Comparison of ENCODE assay signal across 8 cellular contexts in genomic region chr18:80034852-80035406, GRCh38. TPM values are rescaled to one million over a fixed set of nuclear protein-coding genes. Genes with fewer than 3 reads are reported as not detected.
A peak's percentile ranks its signal among the peaks of the same experiment; 100 is the strongest.
DNase-seq lines count a peak whose midpoint lies in the region; ATAC-seq lines count a peak whose summit lies in the region.

No MANE protein-coding gene starts in this region.

- CTCF ChIA-PET in activated CD4-positive, alpha-beta T cell treated with anti-CD3 and anti-CD28 coated beads for 36 hours (lab: Charles Lee): interaction anchor here (0.7 to 1.6 kb wide), 5 partner anchors 38 to 74 kb away, joined by 3 to 7 read pairs (median 3); partner anchors contain the start of gene ADNP2

- H3K27ac ChIP-seq in substantia nigra (ENCODE audit: low read depth, low read length, poor library complexity, severe bottlenecking): peak overlapping the region; percentile 64

- peaks cover 21% of the 10 kb centered on the region for H3K4me1 Mint-ChIP-seq in activated CD4-positive, alpha-beta T cell treated with anti-CD3 and anti-CD28 coated beads for 36 hours
- peaks cover 28% of the 10 kb centered on the region for H3K4me1 Mint-ChIP-seq in activated T-helper 2 cell treated with anti-CD3 and anti-CD28 coated beads, Interferon-gamma antibody, Interleukin-2, Interleukin-4, amounts not matched to agents 10 μg/mL and 5 μg/mL and 100 μg/mL, durations not matched to agents 14 hours and 24 hours and 36 hours (ENCODE audit: low read depth)
- peaks cover 22 to 25% of the 10 kb centered on the region in 2 donors for H3K4me1 Mint-ChIP-seq in immature natural killer cell

- H3K9me3 Mint-ChIP-seq in activated CD4-positive, alpha-beta T cell treated with anti-CD3 and anti-CD28 coated beads for 36 hours (ENCODE audit: low read depth): no peaks in the 10 kb centered on the region
- H3K9me3 Mint-ChIP-seq in activated T-helper 2 cell treated with anti-CD3 and anti-CD28 coated beads, Interferon-gamma antibody, Interleukin-2, Interleukin-4, amounts not matched to agents 10 μg/mL and 5 μg/mL and 100 μg/mL, durations not matched to agents 14 hours and 24 hours and 36 hours: no peaks in the 10 kb centered on the region
- H3K9me3 Mint-ChIP-seq in immature natural killer cell: peaks cover 0 to 2% (median 0%) of the 10 kb centered on the region in 6 donors

- intact Hi-C loops in activated CD4-positive, alpha-beta T cell treated with anti-CD3 and anti-CD28 coated beads for 36 hours (cut with DNase I, micrococcal nuclease): loop anchor here (1.0 to 5.0 kb wide), 12 partner anchors 47 to 968 kb away; partner anchors contain the start of genes ATP9B (in 2 of the 2), SLC66A2 (in 2 of the 2), ADNP2 (in 1 of the 2) and CTDP1 (in 1 of the 2)
- intact Hi-C loops in activated T-helper 2 cell treated with anti-CD3 and anti-CD28 coated beads, Interferon-gamma antibody, Interleukin-2, Interleukin-4, amounts not matched to agents 10 μg/mL and 5 μg/mL and 100 μg/mL, durations not matched to agents 14 hours and 24 hours and 36 hours (cut with micrococcal nuclease): loop anchor here (1.0 to 5.0 kb wide), 3 partner anchors 73 to 638 kb away; partner anchors contain the start of genes CTDP1 and NFATC1

- ATAC-seq in activated CD4-positive, alpha-beta T cell treated with anti-CD3 and anti-CD28 coated beads for 36 hours: no peak

- no peaks in the 10 kb centered on the region for H3K27me3 Mint-ChIP-seq in activated CD4-positive, alpha-beta T cell treated with anti-CD3 and anti-CD28 coated beads for 36 hours
- no peaks in the 10 kb centered on the region for H3K27me3 Mint-ChIP-seq in activated T-helper 2 cell treated with anti-CD3 and anti-CD28 coated beads, Interferon-gamma antibody, Interleukin-2, Interleukin-4, amounts not matched to agents 10 μg/mL and 5 μg/mL and 100 μg/mL, durations not matched to agents 14 hours and 24 hours and 36 hours (ENCODE audit: low read depth)
- peaks cover 9 to 28% (median 18%) of the 10 kb centered on the region in 3 donors for H3K27me3 Mint-ChIP-seq in immature natural killer cell (ENCODE audit: low read depth in 3 of 3)

- H3K4me3 Mint-ChIP-seq in activated CD4-positive, alpha-beta T cell treated with anti-CD3 and anti-CD28 coated beads for 36 hours: peak overlapping the region; percentile 94
- H3K4me3 Mint-ChIP-seq in activated T-helper 2 cell treated with anti-CD3 and anti-CD28 coated beads, Interferon-gamma antibody, Interleukin-2, Interleukin-4, amounts not matched to agents 10 μg/mL and 5 μg/mL and 100 μg/mL, durations not matched to agents 14 hours and 24 hours and 36 hours (ENCODE audit: low read depth): peak overlapping the region; percentile 78
- peak overlapping the region; percentile 79 to 89 (median 88) for H3K4me3 Mint-ChIP-seq in immature natural killer cell

- POLR2A ChIA-PET in activated CD4-positive, alpha-beta T cell treated with anti-CD3 and anti-CD28 coated beads for 36 hours (lab: Charles Lee): interaction anchor here (0.6 to 1.4 kb wide), 2 partner anchors 48 to 52 kb away, joined by 3 to 4 read pairs; no protein-coding TSS in a partner anchor

- DNase-seq in activated CD4-positive, alpha-beta T cell treated with anti-CD3 and anti-CD28 coated beads for 36 hours: no peak
- DNase-seq in activated CD4-positive, alpha-beta T cell treated with anti-CD3 and anti-CD28 coated beads for 4 hours: no peak
- DNase-seq in activated T-helper 2 cell treated with anti-CD3 and anti-CD28 coated beads, Interferon-gamma antibody, Interleukin-2, Interleukin-4, amounts not matched to agents 10 μg/mL and 5 μg/mL and 100 μg/mL, durations not matched to agents 14 hours and 24 hours and 36 hours (ENCODE audit: low spot score): no peak
- DNase-seq in immature natural killer cell (no peak), substantia nigra (lab: John Stamatoyannopoulos, UW) (no peak), ureter (ENCODE audit: low spot score) (no peak), NCI-H526 treated with DMSO at 0.1 percent for 48 hours (lab: John Stamatoyannopoulos, UW) (no peak), NK-92 (lab: John Stamatoyannopoulos, UW; ENCODE audit: unreplicated experiment) (no peak)

- peaks cover 23% of the 10 kb centered on the region for H3K36me3 Mint-ChIP-seq in activated CD4-positive, alpha-beta T cell treated with anti-CD3 and anti-CD28 coated beads for 36 hours (ENCODE audit: low read depth)
- peaks cover 36% of the 10 kb centered on the region for H3K36me3 Mint-ChIP-seq in activated T-helper 2 cell treated with anti-CD3 and anti-CD28 coated beads, Interferon-gamma antibody, Interleukin-2, Interleukin-4, amounts not matched to agents 10 μg/mL and 5 μg/mL and 100 μg/mL, durations not matched to agents 14 hours and 24 hours and 36 hours (ENCODE audit: low read depth)
- H3K36me3 Mint-ChIP-seq in immature natural killer cell: peaks cover 8 to 13% (median 12%) of the 10 kb centered on the region in 3 donors

- H3K27ac Mint-ChIP-seq in activated CD4-positive, alpha-beta T cell treated with anti-CD3 and anti-CD28 coated beads for 36 hours: peak overlapping the region; percentile 86
- H3K27ac Mint-ChIP-seq in activated T-helper 2 cell treated with anti-CD3 and anti-CD28 coated beads, Interferon-gamma antibody, Interleukin-2, Interleukin-4, amounts not matched to agents 10 μg/mL and 5 μg/mL and 100 μg/mL, durations not matched to agents 14 hours and 24 hours and 36 hours: peak overlapping the region; percentile 91
- peak overlapping the region; percentile 86 to 97 (median 90) for H3K27ac Mint-ChIP-seq in immature natural killer cell

RNA-seq across cellular contexts. Expression of gene RBFA, which starts 0.7 kb away (rescaled TPM):
- 10 to 100 TPM; 32.2 to 39.1 TPM for total RNA-seq in activated CD4-positive, alpha-beta T cell treated with anti-CD3 and anti-CD28 coated beads for 36 hours
- total RNA-seq in activated T-helper 2 cell treated with anti-CD3 and anti-CD28 coated beads, Interferon-gamma antibody, Interleukin-2, Interleukin-4, amounts not matched to agents 10 μg/mL and 5 μg/mL and 100 μg/mL, durations not matched to agents 14 hours and 24 hours and 36 hours: 48.4 and 49.4 TPM in 2 replicates
- 10 to 100 TPM in 1 of 3 donors, 1 to 10 TPM in 2; 7.2 to 10.3 (median 7.6) TPM for polyA plus RNA-seq in immature natural killer cell
- 35.7 TPM for total RNA-seq in ureter

RNA-seq across cellular contexts. Expression of gene TXNL4A, which starts 46.6 kb away (rescaled TPM):
- total RNA-seq in activated CD4-positive, alpha-beta T cell treated with anti-CD3 and anti-CD28 coated beads for 36 hours: 100 to 1,000 TPM; 150 to 194 TPM
- 181 and 194 TPM in 2 replicates for total RNA-seq in activated T-helper 2 cell treated with anti-CD3 and anti-CD28 coated beads, Interferon-gamma antibody, Interleukin-2, Interleukin-4, amounts not matched to agents 10 μg/mL and 5 μg/mL and 100 μg/mL, durations not matched to agents 14 hours and 24 hours and 36 hours
- 100 to 1,000 TPM; 209 to 330 (median 248) TPM for polyA plus RNA-seq in immature natural killer cell
- total RNA-seq in ureter: 82.1 TPM
